Comparison of ENCODE assay signal across 8 cellular contexts in the genomic region with DNA sequence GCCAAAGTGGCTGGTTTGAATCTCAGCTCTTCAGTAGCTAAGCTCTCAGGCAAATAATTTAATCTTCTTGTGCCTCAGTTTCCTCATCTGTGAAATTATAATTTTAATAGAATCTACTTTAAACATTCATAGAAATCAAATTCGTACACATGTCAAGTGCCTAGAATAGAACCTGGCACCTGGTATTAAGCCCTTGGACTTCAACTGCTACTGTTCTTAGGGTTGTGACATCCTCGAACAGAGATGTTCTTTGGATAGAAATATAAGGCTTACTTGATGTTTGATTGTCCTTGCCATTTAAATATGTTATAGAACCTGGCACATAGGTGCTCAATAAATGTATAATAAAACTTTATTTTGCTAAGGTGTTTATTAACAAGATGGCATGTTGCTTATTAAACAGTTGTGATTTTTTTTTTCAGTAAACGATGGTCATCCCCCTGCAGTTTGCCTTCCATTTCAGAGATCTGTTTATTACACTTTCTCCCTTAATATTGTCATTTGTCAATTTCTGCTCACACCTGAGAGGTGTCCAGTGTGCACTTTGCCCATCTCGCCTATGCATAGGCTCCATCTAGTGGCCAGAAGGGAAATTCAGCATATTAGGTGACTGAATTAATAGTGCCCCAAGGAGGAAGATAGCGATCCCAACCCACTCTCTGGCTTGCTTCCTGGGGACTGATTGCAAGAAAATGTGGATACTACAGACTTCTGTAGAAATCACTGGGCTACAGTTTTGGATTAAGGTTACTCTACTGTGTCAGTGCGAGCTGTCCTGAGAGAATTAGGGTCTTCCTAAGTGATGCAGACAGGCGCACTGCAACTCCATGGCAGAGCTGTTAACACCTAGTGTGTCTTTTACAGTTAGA. TPM values are rescaled to one million over a fixed set of nuclear protein-coding genes. Genes with fewer than 3 reads are reported as not detected.
DNase-seq lines count a peak whose midpoint lies in the region; ATAC-seq and TF ChIP-seq lines count a peak whose summit lies in the region.

No MANE protein-coding gene starts in this region.

- peak overlapping the region in 2 of 11 experiments; percentile 19 to 44; a peak in 2 of 22 replicates for H3K9ac ChIP-seq in BLaER1 treated with 17β-estradiol and CSF1 and Interleukin-3, amounts not matched to agents 10 nM and 100 nM

- CTCF ChIA-PET in WTC11 (lab: Charles Lee) = interaction anchor here (0.7 to 4.3 kb wide), 12 partner anchors 11 to 223 kb away, joined by 3 to 23 read pairs (median 4); partner anchors contain the start of gene IGF1R

- H3K27me3 ChIP-seq in BLaER1 treated with 17β-estradiol and CSF1 and Interleukin-3, amounts not matched to agents 10 nM and 100 nM = no peaks in the 10 kb centered on the region

- peak; percentile 69 for DNase-seq in GM13976 (ENCODE audit: low spot score)
- DNase-seq in NCI-H1092 treated with DMSO at 0.1 percent for 48 hours (lab: John Stamatoyannopoulos, UW) = peak; percentile 21
- DNase-seq in WTC11 (ENCODE audit: low spot score) = no peak
- DNase-seq in germinal center (ENCODE audit: low spot score) = peak; percentile 47
- DNase-seq in progenitor cell of endocrine pancreas (ENCODE audit: low spot score, unreplicated experiment) = no peak
- DNase-seq in activated CD8-positive, alpha-beta memory T cell treated with anti-CD3 and anti-CD28 coated beads for 24 hours = no peak

- H3K9me3 ChIP-seq in BLaER1 treated with 17β-estradiol and CSF1 and Interleukin-3, amounts not matched to agents 10 nM and 100 nM (replicated peaks in 1 of 11) = no peaks in the 10 kb centered on the region

- H3K9me3 Mint-ChIP-seq in WTC11 = no peaks in the 10 kb centered on the region
- H3K9me3 Mint-ChIP-seq in progenitor cell of endocrine pancreas (ENCODE audit: low read depth) = no peaks in the 10 kb centered on the region

- H3K4me3 ChIP-seq in BLaER1 treated with 17β-estradiol and CSF1 and Interleukin-3, amounts not matched to agents 10 nM and 100 nM = no peak overlapping the region

- peaks cover 63 to 100% (median 98%) of the 10 kb centered on the region in 10 experiments for H3K4me1 ChIP-seq in BLaER1 treated with 17β-estradiol and CSF1 and Interleukin-3, amounts not matched to agents 10 nM and 100 nM

- H3K36me3 ChIP-seq in BLaER1 treated with 17β-estradiol and CSF1 and Interleukin-3, amounts not matched to agents 10 nM and 100 nM = peaks cover 0 to 58% (median 29%) of the 10 kb centered on the region in 11 experiments; a peak in 15 of 22 replicates

- no peak overlapping the region; a peak in 2 of 22 replicates for H3K27ac ChIP-seq in BLaER1 treated with 17β-estradiol and CSF1 and Interleukin-3, amounts not matched to agents 10 nM and 100 nM

- H3K27me3 Mint-ChIP-seq in WTC11 (ENCODE audit: low read depth) = no peaks in the 10 kb centered on the region
- no peaks in the 10 kb centered on the region for H3K27me3 Mint-ChIP-seq in progenitor cell of endocrine pancreas

- POLR2A ChIA-PET in WTC11 (lab: Charles Lee) = interaction anchor here (1.0 to 1.5 kb wide), 2 partner anchors 8 to 12 kb away, joined by 3 read pairs; no protein-coding TSS in a partner anchor

- peaks cover 89 to 100% (median 97%) of the 10 kb centered on the region in 11 experiments for H4K20me1 ChIP-seq in BLaER1 treated with 17β-estradiol and CSF1 and Interleukin-3, amounts not matched to agents 10 nM and 100 nM

- H3K4me3 Mint-ChIP-seq in WTC11 (no peak overlapping the region), progenitor cell of endocrine pancreas (ENCODE audit: low read depth) (no peak overlapping the region)

- in situ Hi-C loops in GM13976 (cut with MboI; ENCODE audit: low sequenced_read_pairs, unreplicated experiment) = loop anchor here (5.0 kb wide), 1 partner anchor 142 kb away; no protein-coding TSS in a partner anchor

- H3K36me3 Mint-ChIP-seq in WTC11 (no peaks in the 10 kb centered on the region), progenitor cell of endocrine pancreas (ENCODE audit: insufficient read depth) (peaks cover 2% of the 10 kb centered on the region)

- TF ChIP-seq CTCF in GM13976 (IDR thresholded peaks at IDR 0.05; ENCODE audit: borderline replicate concordance, control extremely low read depth, extremely low read depth, insufficient read depth, missing control alignments) (peak; percentile 87), WTC11 (IDR thresholded peaks at IDR 0.05) (peak; percentile 81), progenitor cell of endocrine pancreas (IDR thresholded peaks at IDR 0.05; ENCODE audit: unreplicated experiment) (peak; percentile 91)

- H3K27ac Mint-ChIP-seq in WTC11 = peak overlapping the region; percentile 48
- H3K27ac Mint-ChIP-seq in progenitor cell of endocrine pancreas = no peak overlapping the region

- peaks cover 94% of the 10 kb centered on the region for H3K4me1 Mint-ChIP-seq in WTC11
- peaks cover 22% of the 10 kb centered on the region for H3K4me1 Mint-ChIP-seq in progenitor cell of endocrine pancreas (ENCODE audit: low read depth)

- peak overlapping the region; percentile 53 to 91 (median 76); a peak in 21 of 22 replicates for H3K4me2 ChIP-seq in BLaER1 treated with 17β-estradiol and CSF1 and Interleukin-3, amounts not matched to agents 10 nM and 100 nM

- ATAC-seq in HG02610 (IDR thresholded peaks at IDR 0.05; ENCODE audit: unreplicated experiment) (peak; percentile 89), WTC11 (peak; percentile 31)

TF ChIP-seq in WTC11, 78 proteins besides CTCF, POLR2A, EP300 and RAD21:
- TF ChIP-seq ZNF416 (CRISPR knock-in tag; IDR thresholded peaks at IDR 0.05) (no peak), ZNF138 (CRISPR knock-in tag; conservative IDR thresholded peaks at IDR 0.05) (no peak), CBFB (CRISPR knock-in tag; IDR thresholded peaks at IDR 0.05; ENCODE audit: low read depth) (no peak), ZSCAN18 (CRISPR knock-in tag; IDR thresholded peaks at IDR 0.05) (no peak), RORB (CRISPR knock-in tag; IDR thresholded peaks at IDR 0.05) (no peak), SOX15 (CRISPR knock-in tag; IDR thresholded peaks at IDR 0.05) (no peak), NR2C2 (CRISPR knock-in tag; IDR thresholded peaks at IDR 0.05) (no peak), IRF2 (CRISPR knock-in tag; IDR thresholded peaks at IDR 0.05; ENCODE audit: borderline replicate concordance, low read depth) (no peak), HMGA2 (CRISPR knock-in tag; IDR thresholded peaks at IDR 0.05) (no peak), SMAD4 (CRISPR knock-in tag; IDR thresholded peaks at IDR 0.05) (no peak)
- TF ChIP-seq, protein P1, sequence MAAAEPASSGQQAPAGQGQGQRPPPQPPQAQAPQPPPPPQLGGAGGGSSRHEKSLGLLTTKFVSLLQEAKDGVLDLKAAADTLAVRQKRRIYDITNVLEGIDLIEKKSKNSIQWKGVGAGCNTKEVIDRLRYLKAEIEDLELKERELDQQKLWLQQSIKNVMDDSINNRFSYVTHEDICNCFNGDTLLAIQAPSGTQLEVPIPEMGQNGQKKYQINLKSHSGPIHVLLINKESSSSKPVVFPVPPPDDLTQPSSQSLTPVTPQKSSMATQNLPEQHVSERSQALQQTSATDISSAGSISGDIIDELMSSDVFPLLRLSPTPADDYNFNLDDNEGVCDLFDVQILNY (CRISPR knock-in tag; IDR thresholded peaks at IDR 0.05) = no peak
- TF ChIP-seq, protein P2, sequence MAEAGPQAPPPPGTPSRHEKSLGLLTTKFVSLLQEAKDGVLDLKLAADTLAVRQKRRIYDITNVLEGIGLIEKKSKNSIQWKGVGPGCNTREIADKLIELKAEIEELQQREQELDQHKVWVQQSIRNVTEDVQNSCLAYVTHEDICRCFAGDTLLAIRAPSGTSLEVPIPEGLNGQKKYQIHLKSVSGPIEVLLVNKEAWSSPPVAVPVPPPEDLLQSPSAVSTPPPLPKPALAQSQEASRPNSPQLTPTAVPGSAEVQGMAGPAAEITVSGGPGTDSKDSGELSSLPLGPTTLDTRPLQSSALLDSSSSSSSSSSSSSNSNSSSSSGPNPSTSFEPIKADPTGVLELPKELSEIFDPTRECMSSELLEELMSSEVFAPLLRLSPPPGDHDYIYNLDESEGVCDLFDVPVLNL (CRISPR knock-in tag; IDR thresholded peaks at IDR 0.05; ENCODE audit: borderline replicate concordance, low read depth) = no peak
TF ChIP-seq in WTC11: peak in this region for 0.

RNA-seq across cellular contexts. Expression of gene IGF1R, which starts 10.7 kb away (rescaled TPM):
- total RNA-seq in WTC11 (2021) (116 to 125 TPM (median 120 TPM) in 3 replicates), progenitor cell of endocrine pancreas (106 and 109 TPM in 2 replicates)

Comparison
In these comparisons a context has a peak if more than half of its experiments do, and no peak if none do; other contexts are left out.
1. DNase-seq: peak in GM13976 (single experiment), NCI-H1092 treated with DMSO at 0.1 percent for 48 hours (single experiment) and germinal center (single experiment); none in WTC11 (single experiment), progenitor cell of endocrine pancreas (single experiment) and activated CD8-positive, alpha-beta memory T cell treated with anti-CD3 and anti-CD28 coated beads for 24 hours (single experiment).
2. Peak in every context shown above with its lines, with median percentiles within 50 percentile points of each other: CTCF ChIP-seq.